Comparison of ENCODE assay signal across 30 cellular contexts in the genomic region with DNA sequence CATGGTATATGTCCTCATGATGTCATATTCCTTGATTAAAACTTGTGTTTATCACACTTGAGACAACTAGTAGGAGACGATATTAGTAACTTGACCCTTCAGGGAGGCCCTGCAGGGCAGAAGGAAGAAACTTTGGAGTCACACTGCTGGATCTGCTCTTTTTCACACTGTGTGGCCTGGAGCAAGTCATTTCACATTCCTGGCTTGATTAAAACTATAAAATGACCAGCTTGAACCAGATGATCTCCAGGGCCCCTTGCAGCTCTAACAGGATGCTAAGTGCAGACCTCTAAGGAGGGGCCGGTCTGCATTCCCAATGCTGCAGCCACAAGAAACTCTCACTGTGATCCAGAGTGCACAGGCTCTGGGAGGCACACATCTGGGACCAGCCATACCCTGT.
DNase-seq lines count a peak whose midpoint lies in the region; ATAC-seq and TF ChIP-seq lines count a peak whose summit lies in the region.
"Had no signal": no experiment of that assay in that cellular context is flagged by ENCODE, and none has a peak within 500 bp of the region (broad histone marks: within the 10 kb centered on the region; RNA-seq: fewer than 3 reads in every experiment).

No MANE protein-coding gene starts in this region.

- H3K27ac ChIP-seq in ectodermal cell (ENCODE audit: insufficient read depth, low read depth, low read length, poor library complexity, severe bottlenecking) (peak overlapping the region; percentile 11), mesodermal cell (ENCODE audit: low read depth, low read length, severe bottlenecking) (peak overlapping the region; percentile 88), testis (no peak overlapping the region)
- H3K27ac ChIP-seq: 22Rv1, SJCRH30, upper lobe of right lung had no signal

- no peak overlapping the region for H3K27ac Mint-ChIP-seq in immature natural killer cell
- H3K27ac Mint-ChIP-seq: activated CD8-positive, alpha-beta T cell treated with anti-CD3 and anti-CD28 coated beads for 36 hours; activated naive CD8-positive, alpha-beta T cell; CD4-positive, CD25-positive, alpha-beta regulatory T cell; stimulated activated memory B cell treated with anti-CD40 and anti-IgM and Interleukin-4, amounts not matched to agents 10 μg/mL and 1 μg/mL and 100 μg/mL, for 72 hours had no signal

- no peaks in the 10 kb centered on the region for H3K9me3 Mint-ChIP-seq in immature natural killer cell
- H3K9me3 Mint-ChIP-seq: activated CD8-positive, alpha-beta T cell treated with anti-CD3 and anti-CD28 coated beads for 36 hours; nephron; stimulated activated memory B cell treated with anti-CD40 and anti-IgM and Interleukin-4, amounts not matched to agents 10 μg/mL and 1 μg/mL and 100 μg/mL, for 72 hours had no signal

- H3K4me1 ChIP-seq in ectodermal cell (ENCODE audit: control insufficient read depth, insufficient read depth, low read length) (peaks cover 13% of the 10 kb centered on the region), mesodermal cell (ENCODE audit: control insufficient read depth, insufficient read depth, low read length, poor library complexity, severe bottlenecking) (peaks cover 55% of the 10 kb centered on the region), testis (no peaks in the 10 kb centered on the region)
- H3K4me1 ChIP-seq: SJCRH30, upper lobe of right lung had no signal

- no peak for TF ChIP-seq CTCF in testis (IDR thresholded peaks at IDR 0.05)

- DNase-seq in DMS 273 (lab: John Stamatoyannopoulos, UW; ENCODE audit: unreplicated experiment) (peak; percentile 40), DMS 273 treated with DMSO at 0.1 percent for 48 hours (lab: John Stamatoyannopoulos, UW) (no peak), testis (no peak), HT-29 (ENCODE audit: low spot score) (no peak), immature natural killer cell (no peak)
- DNase-seq: activated CD4-positive, alpha-beta T cell treated with anti-CD3 and anti-CD28 coated beads for 1 hour; activated CD8-positive, alpha-beta T cell treated with anti-CD3 and anti-CD28 coated beads for 36 hours; activated effector memory CD4-positive, alpha-beta T cell treated with Interleukin-2 at 50 U/mL for 16 hours; aorta; CD4-positive, CD25-positive, alpha-beta regulatory T cell; cortex of kidney; kidney; MG63; NCI-H1417 treated with DMSO at 0.1 percent for 48 hours; NCI-H2081; NCI-H774; right cardiac atrium; SJCRH30; stimulated activated CD4-positive, alpha-beta T cell treated with anti-CD3 and anti-CD28 coated beads, Interleukin-12 subunit alpha, Interleukin-12 subunit beta, amount 100 ng/mL, for 4 hours; stimulated activated CD4-positive, alpha-beta T cell treated with anti-CD3 and anti-CD28 coated beads, Interleukin-4, amount 100 ng/mL, for 4 hours; substantia nigra; upper lobe of right lung had no signal

- 83 to 88% methylated on average over 2 of the region's 2 CpGs for WGBS in ectodermal cell, 2 experiments
- WGBS in mesodermal cell (ENCODE audit: insufficient coverage in 2 of 2), 2 experiments: 66 to 80% methylated on average over 2 of the region's 2 CpGs
- 77 to 82% methylated on average over 2 of the region's 2 CpGs for WGBS in testis, 2 donors

- H3K36me3 ChIP-seq in ectodermal cell (ENCODE audit: control insufficient read depth, insufficient read depth, low read length) (no peaks in the 10 kb centered on the region), mesodermal cell (ENCODE audit: control insufficient read depth, insufficient read depth, low read length) (no peaks in the 10 kb centered on the region), testis (ENCODE audit: low read depth, missing control alignments) (no peaks in the 10 kb centered on the region)
- H3K36me3 ChIP-seq: MG63, SJCRH30, upper lobe of right lung had no signal

- peaks cover 0 to 4% (median 3%) of the 10 kb centered on the region in 3 donors for H3K27me3 Mint-ChIP-seq in immature natural killer cell (ENCODE audit: low read depth in 3 of 3)
- H3K27me3 Mint-ChIP-seq: activated CD8-positive, alpha-beta T cell treated with anti-CD3 and anti-CD28 coated beads for 36 hours; activated naive CD8-positive, alpha-beta T cell; stimulated activated memory B cell treated with anti-CD40 and anti-IgM and Interleukin-4, amounts not matched to agents 10 μg/mL and 1 μg/mL and 100 μg/mL, for 72 hours had no signal

- H3K4me3 Mint-ChIP-seq in immature natural killer cell: no peak overlapping the region
- H3K4me3 Mint-ChIP-seq: activated CD8-positive, alpha-beta T cell treated with anti-CD3 and anti-CD28 coated beads for 36 hours; activated naive CD8-positive, alpha-beta T cell; CD4-positive, CD25-positive, alpha-beta regulatory T cell; nephron; stimulated activated memory B cell treated with anti-CD40 and anti-IgM and Interleukin-4, amounts not matched to agents 10 μg/mL and 1 μg/mL and 100 μg/mL, for 72 hours had no signal

- ATAC-seq in GM19351 (IDR thresholded peaks at IDR 0.05; ENCODE audit: unreplicated experiment): no peak
- ATAC-seq: activated CD8-positive, alpha-beta T cell treated with anti-CD3 and anti-CD28 coated beads for 36 hours; K562; right cardiac atrium; stimulated activated memory B cell treated with anti-CD40 and anti-IgM and Interleukin-4, amounts not matched to agents 10 μg/mL and 1 μg/mL and 100 μg/mL, for 72 hours; upper lobe of right lung had no signal

- no peaks in the 10 kb centered on the region for H3K4me1 Mint-ChIP-seq in immature natural killer cell
- H3K4me1 Mint-ChIP-seq: CD4-positive, CD25-positive, alpha-beta regulatory T cell; stimulated activated memory B cell treated with anti-CD40 and anti-IgM and Interleukin-4, amounts not matched to agents 10 μg/mL and 1 μg/mL and 100 μg/mL, for 72 hours had no signal

- H3K4me3 ChIP-seq in ectodermal cell (ENCODE audit: insufficient read depth, low read depth, low read length) (no peak overlapping the region), mesodermal cell (ENCODE audit: extremely low read depth, insufficient read depth, low read length, poor library complexity, severe bottlenecking) (no peak overlapping the region), testis (no peak overlapping the region)
- H3K4me3 ChIP-seq: K562, MG63, SJCRH30, upper lobe of right lung had no signal

- H3K27me3 ChIP-seq in ectodermal cell (ENCODE audit: control insufficient read depth, insufficient read depth, low read length, poor library complexity, severe bottlenecking): no peaks in the 10 kb centered on the region
- no peaks in the 10 kb centered on the region for H3K27me3 ChIP-seq in testis
- H3K27me3 ChIP-seq: MG63, SJCRH30, upper lobe of right lung had no signal

- intact Hi-C loops in testis (cut with DNase I; ENCODE audit: low total_unique reads): no loop called here

- TF ChIP-seq POLR2A in testis (IDR thresholded peaks at IDR 0.05): no peak

- no peaks in the 10 kb centered on the region for H3K36me3 Mint-ChIP-seq in immature natural killer cell
- H3K36me3 Mint-ChIP-seq: activated naive CD8-positive, alpha-beta T cell; CD4-positive, CD25-positive, alpha-beta regulatory T cell; stimulated activated memory B cell treated with anti-CD40 and anti-IgM and Interleukin-4, amounts not matched to agents 10 μg/mL and 1 μg/mL and 100 μg/mL, for 72 hours had no signal

- H3K9me3 ChIP-seq in ectodermal cell (ENCODE audit: control insufficient read depth, low read length) (no peaks in the 10 kb centered on the region), mesodermal cell (ENCODE audit: control insufficient read depth, low read length) (no peaks in the 10 kb centered on the region), testis (no peaks in the 10 kb centered on the region)
- H3K9me3 ChIP-seq: MG63, SJCRH30, upper lobe of right lung had no signal

Comparison
In these comparisons a context has a peak if more than half of its experiments do, and no peak if none do; other contexts are left out.
1. H3K27ac ChIP-seq: peak in ectodermal cell (single experiment) and mesodermal cell (single experiment); none in testis (0 of 2).